28 cellular contexts compared by ENCODE assay signal in genomic region chr9:110620726-110621125, GRCh38. TPM values are rescaled to one million over a fixed set of nuclear protein-coding genes. Genes with fewer than 3 reads are reported as not detected.
"Had no signal": no experiment of that assay in that cellular context is flagged by ENCODE, and none has a peak within 500 bp of the region (broad histone marks: within the 10 kb centered on the region; RNA-seq: fewer than 3 reads in every experiment).

No MANE protein-coding gene starts in this region.

- H3K4me1 Mint-ChIP-seq: activated B cell treated with CpG ODN at 0.5 μM for 24 hours; activated CD4-positive, alpha-beta T cell treated with anti-CD3 and anti-CD28 coated beads, Interleukin-2, amount 10 ng/mL, durations not matched to agents 24 days and 14 days; activated CD8-positive, alpha-beta memory T cell treated with anti-CD3 and anti-CD28 coated beads, Interleukin-2, amount 10 ng/mL, durations not matched to agents 7 days and 5 days; brain; central memory CD8-positive, alpha-beta T cell had no signal

- H3K9me3 ChIP-seq: Peyer's patch, SJSA1 had no signal

- H3K27ac Mint-ChIP-seq: activated B cell treated with CpG ODN at 0.5 μM for 24 hours; activated CD4-positive, alpha-beta T cell treated with anti-CD3 and anti-CD28 coated beads, Interleukin-2, amount 10 ng/mL, durations not matched to agents 24 days and 14 days; activated CD8-positive, alpha-beta memory T cell treated with anti-CD3 and anti-CD28 coated beads, Interleukin-2, amount 10 ng/mL, durations not matched to agents 7 days and 5 days; activated naive CD4-positive, alpha-beta T cell treated with anti-CD3 and anti-CD28 coated beads, Interleukin-2, amount 50 U/mL, for 72 hours; activated naive CD8-positive, alpha-beta T cell treated with anti-CD3 and anti-CD28 coated beads, Interleukin-2, amount 50 U/mL, for 24 hours; brain; T-helper 1 cell treated with Interleukin-12 subunit alpha and Interleukin-12 subunit beta and Interleukin-4 antibody, amounts not matched to agents 30 μg/mL and 1 μg/mL, for 36 hours had no signal

- ATAC-seq: activated CD8-positive, alpha-beta memory T cell treated with anti-CD3 and anti-CD28 coated beads, Interleukin-2, amount 10 ng/mL, durations not matched to agents 7 days and 5 days; activated naive CD4-positive, alpha-beta T cell treated with anti-CD3 and anti-CD28 coated beads, Interleukin-2, amount 50 U/mL, for 72 hours; activated naive CD8-positive, alpha-beta T cell treated with anti-CD3 and anti-CD28 coated beads, Interleukin-2, amount 50 U/mL, for 24 hours; activated T-cell treated with anti-CD3 and anti-CD28 coated beads, Interleukin-2, amount 50 U/mL, for 4 hours had no signal

- DNase-seq: activated B cell treated with CpG ODN at 0.5 μM for 24 hours; activated CD4-positive, alpha-beta T cell treated with anti-CD3 and anti-CD28 coated beads for 1 hour; activated CD4-positive, alpha-beta T cell treated with anti-CD3 and anti-CD28 coated beads, Interleukin-2, amount 10 ng/mL, durations not matched to agents 24 days and 14 days; activated CD4-positive, alpha-beta T cell treated with anti-CD3 and anti-CD28 coated beads, Interleukin-2, amount 50 U/mL, for 48 hours; activated CD8-positive, alpha-beta memory T cell treated with anti-CD3 and anti-CD28 coated beads, Interleukin-2, amount 10 ng/mL, durations not matched to agents 7 days and 5 days; activated effector memory CD4-positive, alpha-beta T cell treated with anti-CD3 and anti-CD28 coated beads, Interleukin-2, amount 50 U/mL, for 16 hours; activated naive CD4-positive, alpha-beta T cell treated with Interleukin-2 at 50 U/mL for 16 hours; activated naive CD8-positive, alpha-beta T cell treated with anti-CD3 and anti-CD28 coated beads, Interleukin-2, amount 50 U/mL, for 24 hours; activated T-cell treated with anti-CD3 and anti-CD28 coated beads, Interleukin-2, amount 50 U/mL, for 4 hours; amygdala; NCI-H1092; NCI-H1417; NCI-H1930; NCI-H345; NCI-H510A; NCI-H526 treated with DMSO at 0.1 percent for 48 hours; NCI-H82; Peyer's patch; SHP77; T-helper 9 cell had no signal

- H3K4me3 ChIP-seq: Peyer's patch, SJSA1 had no signal

- H3K36me3 ChIP-seq: Peyer's patch, SJSA1 had no signal

- H3K27me3 ChIP-seq: Peyer's patch, SJSA1 had no signal

- H3K27me3 Mint-ChIP-seq: activated B cell treated with CpG ODN at 0.5 μM for 24 hours; activated CD4-positive, alpha-beta T cell treated with anti-CD3 and anti-CD28 coated beads, Interleukin-2, amount 10 ng/mL, durations not matched to agents 24 days and 14 days; activated CD8-positive, alpha-beta memory T cell treated with anti-CD3 and anti-CD28 coated beads, Interleukin-2, amount 10 ng/mL, durations not matched to agents 7 days and 5 days; activated naive CD8-positive, alpha-beta T cell treated with anti-CD3 and anti-CD28 coated beads, Interleukin-2, amount 50 U/mL, for 24 hours; central memory CD8-positive, alpha-beta T cell had no signal

- H3K9me3 Mint-ChIP-seq: activated B cell treated with CpG ODN at 0.5 μM for 24 hours; activated CD4-positive, alpha-beta T cell treated with anti-CD3 and anti-CD28 coated beads, Interleukin-2, amount 10 ng/mL, durations not matched to agents 24 days and 14 days; activated naive CD4-positive, alpha-beta T cell treated with anti-CD3 and anti-CD28 coated beads, Interleukin-2, amount 50 U/mL, for 72 hours; activated naive CD8-positive, alpha-beta T cell treated with anti-CD3 and anti-CD28 coated beads, Interleukin-2, amount 50 U/mL, for 24 hours; activated T-cell treated with anti-CD3 and anti-CD28 coated beads, Interleukin-2, amount 50 U/mL, for 4 hours; brain; central memory CD8-positive, alpha-beta T cell; T-helper 1 cell treated with Interleukin-12 subunit alpha and Interleukin-12 subunit beta and Interleukin-4 antibody, amounts not matched to agents 30 μg/mL and 1 μg/mL, for 36 hours had no signal

- H3K9ac ChIP-seq: KMS-11 had no signal

- H3K4me1 ChIP-seq: Peyer's patch had no signal

- H3K4me3 Mint-ChIP-seq: activated B cell treated with CpG ODN at 0.5 μM for 24 hours; activated CD4-positive, alpha-beta T cell treated with anti-CD3 and anti-CD28 coated beads, Interleukin-2, amount 10 ng/mL, durations not matched to agents 24 days and 14 days; activated CD8-positive, alpha-beta memory T cell treated with anti-CD3 and anti-CD28 coated beads, Interleukin-2, amount 10 ng/mL, durations not matched to agents 7 days and 5 days; activated naive CD8-positive, alpha-beta T cell treated with anti-CD3 and anti-CD28 coated beads, Interleukin-2, amount 50 U/mL, for 24 hours; activated T-cell treated with anti-CD3 and anti-CD28 coated beads, Interleukin-2, amount 50 U/mL, for 4 hours; brain; central memory CD8-positive, alpha-beta T cell; T-helper 1 cell treated with Interleukin-12 subunit alpha and Interleukin-12 subunit beta and Interleukin-4 antibody, amounts not matched to agents 30 μg/mL and 1 μg/mL, for 36 hours had no signal

- H3K36me3 Mint-ChIP-seq: activated CD8-positive, alpha-beta memory T cell treated with anti-CD3 and anti-CD28 coated beads, Interleukin-2, amount 10 ng/mL, durations not matched to agents 7 days and 5 days; activated naive CD4-positive, alpha-beta T cell treated with anti-CD3 and anti-CD28 coated beads, Interleukin-2, amount 50 U/mL, for 72 hours; brain had no signal

RNA-seq across cellular contexts. Expression of gene SVEP1, which starts 41.2 kb away (rescaled TPM):
- total RNA-seq: activated B cell treated with CpG ODN at 0.5 μM for 24 hours; activated CD4-positive, alpha-beta T cell treated with anti-CD3 and anti-CD28 coated beads, Interleukin-2, amount 10 ng/mL, durations not matched to agents 24 days and 14 days; activated CD8-positive, alpha-beta memory T cell treated with anti-CD3 and anti-CD28 coated beads, Interleukin-2, amount 10 ng/mL, durations not matched to agents 7 days and 5 days; SJSA1 had no signal

RNA-seq across cellular contexts. Expression of gene MUSK, which starts 47.9 kb away (rescaled TPM):
- total RNA-seq: activated B cell treated with CpG ODN at 0.5 μM for 24 hours; activated CD4-positive, alpha-beta T cell treated with anti-CD3 and anti-CD28 coated beads, Interleukin-2, amount 10 ng/mL, durations not matched to agents 24 days and 14 days; activated CD8-positive, alpha-beta memory T cell treated with anti-CD3 and anti-CD28 coated beads, Interleukin-2, amount 10 ng/mL, durations not matched to agents 7 days and 5 days; activated naive CD4-positive, alpha-beta T cell treated with anti-CD3 and anti-CD28 coated beads, Interleukin-2, amount 50 U/mL, for 72 hours; activated T-cell treated with anti-CD3 and anti-CD28 coated beads, Interleukin-2, amount 50 U/mL, for 4 hours; astrocyte; MCF 10A had no signal
